ENCODE assay signal across 10 cellular contexts in the genomic region with DNA sequence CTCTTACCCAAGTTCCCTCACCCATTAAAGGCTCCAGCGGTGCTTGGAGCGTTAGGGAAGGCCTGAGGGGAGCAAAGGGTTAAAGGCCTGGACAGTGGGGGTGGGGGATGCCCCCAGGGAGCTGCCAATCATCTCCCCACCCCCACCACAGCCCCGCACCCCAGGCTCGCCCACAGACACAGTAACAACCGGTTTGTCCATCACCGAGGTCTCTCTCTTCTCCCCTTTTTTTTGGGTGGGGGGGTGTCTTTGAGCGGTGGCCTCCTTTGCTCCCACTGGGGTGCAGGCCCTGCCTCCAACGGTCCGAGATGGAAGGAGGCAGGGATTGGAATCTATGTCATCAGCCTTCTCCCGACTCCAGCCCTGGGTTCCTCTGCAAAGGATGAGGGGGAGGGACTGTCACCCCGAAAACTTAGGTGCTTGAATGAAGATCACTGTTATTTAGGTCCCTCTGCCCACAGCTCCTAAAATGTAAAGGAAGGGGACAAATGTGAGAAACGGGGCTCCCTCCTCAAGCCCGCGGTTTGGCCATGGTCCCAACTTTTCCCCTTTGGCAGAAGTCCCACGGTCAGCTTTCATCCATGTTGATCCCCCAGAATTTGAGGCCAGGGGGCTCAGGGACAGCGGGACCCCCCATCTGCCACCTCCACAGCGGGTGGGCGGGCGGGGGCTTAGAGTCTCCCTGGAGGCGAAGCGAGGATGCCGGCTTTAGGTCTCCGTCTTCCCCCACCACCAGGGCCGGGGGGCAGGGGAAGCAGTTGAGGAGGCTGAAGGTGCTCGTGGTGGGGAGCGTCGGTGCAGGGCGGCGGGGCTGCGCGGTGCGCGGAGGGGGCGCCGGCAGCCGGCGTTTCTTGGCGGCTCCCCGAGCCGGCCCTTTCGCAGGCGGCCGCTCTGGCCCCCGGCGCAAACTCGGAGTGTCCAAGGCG. TPM values are rescaled to one million over a fixed set of nuclear protein-coding genes. Genes with fewer than 3 reads are reported as not detected.
DNase-seq lines count a peak whose midpoint lies in the region; ATAC-seq and TF ChIP-seq lines count a peak whose summit lies in the region.
"Had no signal": no experiment of that assay in that cellular context is flagged by ENCODE, and none has a peak within 500 bp of the region (broad histone marks: within the 10 kb centered on the region; RNA-seq: fewer than 3 reads in every experiment).

No MANE protein-coding gene starts in this region.

- DNase-seq in GM12864 (ENCODE audit: low read depth) (no peak), Peyer's patch (no peak), endodermal cell (no peak), psoas muscle (no peak), NCI-H446 (lab: John Stamatoyannopoulos, UW) (no peak), NCI-H146 treated with DMSO at 0.1 percent for 48 hours (lab: John Stamatoyannopoulos, UW; ENCODE audit: unreplicated experiment) (no peak), SHP77 treated with DMSO at 0.1 percent for 48 hours (lab: John Stamatoyannopoulos, UW) (no peak)
- DNase-seq: NCI-H1092 had no signal

- H3K4me1 ChIP-seq in Peyer's patch (peaks cover 8 to 38% (median 18%) of the 10 kb centered on the region in 4 donors), endodermal cell (ENCODE audit: control insufficient read depth, insufficient read depth, low read length) (peaks cover 17% of the 10 kb centered on the region), psoas muscle (peaks cover 11% of the 10 kb centered on the region)

- H3K4me3 ChIP-seq in GM12864 (ENCODE audit: low read depth, low read length) (peak overlapping the region; percentile 77), Peyer's patch (peak overlapping the region; percentile 35 to 79 (median 70)), endodermal cell (ENCODE audit: low read length) (peak overlapping the region; percentile 78), psoas muscle (peak overlapping the region; percentile 74)
- H3K4me3 ChIP-seq: mucosa of descending colon had no signal

- H3K27ac Mint-ChIP-seq in endodermal cell, result no peak overlapping the region

- intact Hi-C loops in psoas muscle (cut with DNase I), result no loop called here

- H3K27me3 ChIP-seq in Peyer's patch (peaks cover 0 to 43% of the 10 kb centered on the region in 2 donors), endodermal cell (ENCODE audit: control insufficient read depth, insufficient read depth, low read length, poor library complexity, severe bottlenecking) (peaks cover 77% of the 10 kb centered on the region), psoas muscle (ENCODE audit: insufficient read depth in 3 of 3, low read length in 2 of 3) (peaks cover 0 to 72% (median 13%) of the 10 kb centered on the region in 3 donors)

- H3K9ac ChIP-seq in endodermal cell (ENCODE audit: extremely low read depth, low read length, poor library complexity, severe bottlenecking), result peak overlapping the region; percentile 1

- peak overlapping the region in 1 of 4 donors; percentile 65 for H3K27ac ChIP-seq in Peyer's patch
- no peak overlapping the region for H3K27ac ChIP-seq in endodermal cell (ENCODE audit: low read depth, low read length)
- no peak overlapping the region for H3K27ac ChIP-seq in psoas muscle

- H3K4me1 Mint-ChIP-seq in endodermal cell, result peaks cover 17% of the 10 kb centered on the region

- peaks cover 82% of the 10 kb centered on the region for H3K27me3 Mint-ChIP-seq in endodermal cell (ENCODE audit: insufficient read depth)

- no peaks in the 10 kb centered on the region for H3K36me3 Mint-ChIP-seq in endodermal cell (ENCODE audit: low read depth)

- ATAC-seq in psoas muscle, result no peak
- no peak for ATAC-seq in HG03097 (IDR thresholded peaks at IDR 0.05; ENCODE audit: low FRiP score, unreplicated experiment)

- H3K9me3 ChIP-seq in Peyer's patch (no peaks in the 10 kb centered on the region), endodermal cell (ENCODE audit: control insufficient read depth, low read length) (no peaks in the 10 kb centered on the region), psoas muscle (no peaks in the 10 kb centered on the region)
- H3K9me3 ChIP-seq: mucosa of descending colon had no signal

- H3K9me3 Mint-ChIP-seq in endodermal cell, result no peaks in the 10 kb centered on the region

- H3K36me3 ChIP-seq in Peyer's patch (no peaks in the 10 kb centered on the region), endodermal cell (ENCODE audit: control insufficient read depth, insufficient read depth, low read length) (no peaks in the 10 kb centered on the region), psoas muscle (ENCODE audit: insufficient read depth in 1 of 2, low read depth in 1 of 2) (no peaks in the 10 kb centered on the region)

- TF ChIP-seq POLR2A in Peyer's patch (IDR thresholded peaks at IDR 0.05), result no peak

- peak overlapping the region; percentile 40 for H3K4me3 Mint-ChIP-seq in endodermal cell

- TF ChIP-seq CTCF in GM12864 (IDR thresholded peaks at IDR 0.05; ENCODE audit: low read depth, low read length, missing control alignments) (no peak), Peyer's patch (IDR thresholded peaks at IDR 0.05) (no peak), endodermal cell (conservative IDR thresholded peaks at IDR 0.05) (no peak), psoas muscle (IDR thresholded peaks at IDR 0.05) (no peak)

- WGBS in endodermal cell (ENCODE audit: insufficient coverage in 1 of 2, insufficient read length in 1 of 2), 2 experiments, result 3 to 5% methylated on average over 5 to 38 of the region's 47 CpGs
- 21 to 33% (median 33%) methylated on average over 27 to 47 of the region's 47 CpGs for WGBS in psoas muscle, 3 donors

RNA-seq across cellular contexts. Expression of a gene that starts 1.7 kb away (rescaled TPM):
- total RNA-seq in Peyer's patch, result 1 to 10 TPM in 1 of 4 donors, under 1 TPM in 1, not detected in 2; 0.54 to 3.3 TPM
- total RNA-seq in endodermal cell, result 1 to 10 TPM; 3.2 to 5.0 TPM
- polyA plus RNA-seq in endodermal cell (2013, experiment 1 of 2), result 13.5 TPM
- 12.8 TPM for polyA plus RNA-seq in endodermal cell (2013, experiment 2 of 2)
- total RNA-seq in psoas muscle, result 1 to 10 TPM in 1 of 4 donors, under 1 TPM in 3; 0.21 to 1.2 (median 0.63) TPM
- 1 to 10 TPM in 1 of 3 donors, under 1 TPM in 2; 0.21 to 1.1 (median 0.44) TPM for polyA plus RNA-seq in psoas muscle

RNA-seq across cellular contexts. Expression of a gene that starts 32.0 kb away (rescaled TPM):
- total RNA-seq in Peyer's patch (100 to 1,000 TPM in 3 of 4 donors, 10 to 100 TPM in 1; 69.2 to 297 (median 190) TPM), endodermal cell (100 to 1,000 TPM; 112 to 127 TPM), psoas muscle (100 to 1,000 TPM in 1 of 4 donors, 10 to 100 TPM in 3; 78.5 to 120 (median 84.9) TPM)
- polyA plus RNA-seq in endodermal cell (2013, experiment 1 of 2), result 54.4 TPM
- 49.1 TPM for polyA plus RNA-seq in endodermal cell (2013, experiment 2 of 2)
- polyA plus RNA-seq in psoas muscle, result 10 to 100 TPM; 16.3 to 50.2 (median 25.5) TPM

RNA-seq across cellular contexts. Expression of a gene that starts 57.1 kb away (rescaled TPM):
- total RNA-seq in Peyer's patch (10 to 100 TPM; 10.7 to 55.0 (median 43.2) TPM), endodermal cell (10 to 100 TPM in 1 of 2 donors, 1 to 10 TPM in 1; 8.9 to 11.2 TPM), psoas muscle (10 to 100 TPM; 29.9 to 45.5 (median 37.4) TPM)
- 5.7 TPM for polyA plus RNA-seq in endodermal cell (2013, experiment 1 of 2)
- polyA plus RNA-seq in endodermal cell (2013, experiment 2 of 2), result 6.3 TPM
- polyA plus RNA-seq in psoas muscle, result 10 to 100 TPM; 39.6 to 83.6 (median 41.5) TPM
